ENCODE assay signal across 26 cellular contexts in the genomic region with DNA sequence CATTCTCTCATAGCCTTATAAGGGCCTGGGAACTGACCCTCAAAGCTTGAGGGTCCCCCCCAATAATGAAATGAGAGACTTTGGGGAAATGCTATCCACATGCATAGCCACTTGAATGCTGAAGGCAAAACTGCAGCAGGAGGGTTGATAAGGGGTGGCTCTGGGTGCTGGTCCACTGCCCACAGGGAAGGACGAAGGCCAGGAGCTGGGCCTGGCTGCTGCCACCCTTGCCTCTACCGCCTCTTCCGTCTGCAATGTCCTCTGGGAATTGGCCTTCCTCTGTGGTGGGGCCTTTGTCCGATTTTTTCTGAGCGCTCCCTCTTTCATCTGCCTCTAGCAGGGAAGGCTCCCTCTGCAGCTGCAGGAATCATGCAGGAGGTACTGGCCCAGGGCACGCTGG. TPM values are rescaled to one million over a fixed set of nuclear protein-coding genes. Genes with fewer than 3 reads are reported as not detected.
DNase-seq lines count a peak whose midpoint lies in the region; ATAC-seq and TF ChIP-seq lines count a peak whose summit lies in the region.
"Had no signal": no experiment of that assay in that cellular context is flagged by ENCODE, and none has a peak within 500 bp of the region (broad histone marks: within the 10 kb centered on the region; RNA-seq: fewer than 3 reads in every experiment).

No MANE protein-coding gene starts in this region.

- H2BK5ac ChIP-seq in neuronal stem cell (ENCODE audit: low read length): no peak overlapping the region

- H3K4me2 ChIP-seq in BLaER1 (peak overlapping the region; percentile 70), neuronal stem cell (ENCODE audit: insufficient read depth, low read length, poor library complexity, severe bottlenecking) (no peak overlapping the region)
- peak overlapping the region in 9 of 11 experiments; percentile 41 to 70 (median 64); a peak in 17 of 22 replicates for H3K4me2 ChIP-seq in BLaER1 treated with 17β-estradiol and CSF1 and Interleukin-3, amounts not matched to agents 10 nM and 100 nM

- no peak overlapping the region for H4K91ac ChIP-seq in neuronal stem cell (ENCODE audit: low read depth, low read length, poor library complexity)

- TF ChIP-seq CTCF in heart right ventricle (IDR thresholded peaks at IDR 0.05): no peak

- no peak overlapping the region for H2BK15ac ChIP-seq in neuronal stem cell (ENCODE audit: low read length)

- no peak overlapping the region for H2BK12ac ChIP-seq in neuronal stem cell (ENCODE audit: low read length)

- intact Hi-C loops in heart right ventricle (cut with DNase I) (no loop called here), Right ventricle myocardium inferior (cut with DNase I) (no loop called here)

- WGBS in heart right ventricle, 2 donors: 65 to 70% methylated on average over 6 of the region's 6 CpGs
- WGBS in neuronal stem cell (ENCODE audit: extremely low coverage in 2 of 2, insufficient read length in 2 of 2, insufficient replicate concordance in 1 of 2), 2 donors: no CpG with 5 or more reads among the region's 6 CpGs

- H3K4me1 ChIP-seq in heart right ventricle: no peaks in the 10 kb centered on the region
- H3K4me1 ChIP-seq in BLaER1: peaks cover 21% of the 10 kb centered on the region
- H3K4me1 ChIP-seq in BLaER1 treated with 17β-estradiol and CSF1 and Interleukin-3, amounts not matched to agents 10 nM and 100 nM: peaks cover 0 to 23% (median 19%) of the 10 kb centered on the region in 10 experiments; a peak in 16 of 20 replicates
- H3K4me1 ChIP-seq in neuronal stem cell (ENCODE audit: control insufficient read depth in 2 of 2, insufficient read depth in 1 of 2, low read depth in 1 of 2, low read length in 2 of 2): peaks cover 0 to 2% of the 10 kb centered on the region in 2 donors
- H3K4me1 ChIP-seq: BE2C had no signal

- H2AK5ac ChIP-seq in neuronal stem cell (ENCODE audit: low read depth, low read length): no peak overlapping the region

- H3K36me3 ChIP-seq in heart right ventricle (no peaks in the 10 kb centered on the region), BLaER1 (no peaks in the 10 kb centered on the region), neuronal stem cell (replicated peaks in 1 of 2; ENCODE audit: control insufficient read depth in 2 of 2, insufficient read depth in 2 of 2, low read length in 2 of 2) (no peaks in the 10 kb centered on the region)
- H3K36me3 ChIP-seq in BLaER1 treated with 17β-estradiol and CSF1 and Interleukin-3, amounts not matched to agents 10 nM and 100 nM: no peaks in the 10 kb centered on the region
- H3K36me3 ChIP-seq: BE2C had no signal

- peak overlapping the region; percentile 22 for H3K23ac ChIP-seq in neuronal stem cell (ENCODE audit: low read depth, low read length, poor library complexity)

- H3K27ac ChIP-seq in heart right ventricle: no peak overlapping the region
- H3K27ac ChIP-seq in BLaER1: peak overlapping the region; percentile 41; the same call in 1 of the 2 replicates
- H3K27ac ChIP-seq in BLaER1 treated with 17β-estradiol and CSF1 and Interleukin-3, amounts not matched to agents 10 nM and 100 nM: no peak overlapping the region
- H3K27ac ChIP-seq in neuronal stem cell (replicated peaks; ENCODE audit: low read length): no peak overlapping the region

- H4K20me1 ChIP-seq in BLaER1: no peaks in the 10 kb centered on the region
- H4K20me1 ChIP-seq in BLaER1 treated with 17β-estradiol and CSF1 and Interleukin-3, amounts not matched to agents 10 nM and 100 nM: 0 out of 22 replicates have a peak, but pooled peaks cover 0 to 5% (median 0%) of the 10 kb centered on the region in 11 experiments

- DNase-seq in heart right ventricle (no peak), Right ventricle myocardium inferior (ENCODE audit: missing footprints) (no peak), neuronal stem cell (ENCODE audit: low spot score) (no peak)
- DNase-seq: 8988T; ACHN; BE2C; C1 segment of cervical spinal cord; CD4-positive, alpha-beta memory T cell; CD4-positive, CD25-positive, alpha-beta regulatory T cell; CD8-positive, alpha-beta memory T cell; COR-L47; DMS 273 treated with DMSO at 0.1 percent for 48 hours; DMS153; DMS53; DMS79; DND-41; EL; GDM1 had no signal

- no peaks in the 10 kb centered on the region for H3K27me3 ChIP-seq in heart right ventricle
- H3K27me3 ChIP-seq in BLaER1: no peaks in the 10 kb centered on the region
- no peaks in the 10 kb centered on the region for H3K27me3 ChIP-seq in BLaER1 treated with 17β-estradiol and CSF1 and Interleukin-3, amounts not matched to agents 10 nM and 100 nM
- no peaks in the 10 kb centered on the region for H3K27me3 ChIP-seq in neuronal stem cell (ENCODE audit: control insufficient read depth in 3 of 3, insufficient read depth in 3 of 3, low read depth in 1 of 3, low read length in 3 of 3)

- H3K4me3 ChIP-seq in heart right ventricle (no peak overlapping the region), BLaER1 (no peak overlapping the region), neuronal stem cell (ENCODE audit: low read length in 2 of 2) (no peak overlapping the region)
- H3K4me3 ChIP-seq in BLaER1 treated with 17β-estradiol and CSF1 and Interleukin-3, amounts not matched to agents 10 nM and 100 nM: no peak overlapping the region
- H3K4me3 ChIP-seq: GM12878 had no signal

- H3K9me3 ChIP-seq in heart right ventricle (peaks cover 0 to 16% (median 0%) of the 10 kb centered on the region in 11 donors), BLaER1 (peaks cover 13% of the 10 kb centered on the region), neuronal stem cell (replicated peaks in 1 of 2; ENCODE audit: control insufficient read depth in 2 of 2, insufficient read depth in 1 of 2, low read depth in 1 of 2, low read length in 2 of 2) (peaks cover 0 to 4% of the 10 kb centered on the region in 2 donors)
- peaks cover under 1 to 25% (median 12%) of the 10 kb centered on the region in 11 experiments; a peak in 15 of 22 replicates for H3K9me3 ChIP-seq in BLaER1 treated with 17β-estradiol and CSF1 and Interleukin-3, amounts not matched to agents 10 nM and 100 nM (replicated peaks in 1 of 11)
- H3K9me3 ChIP-seq: BE2C had no signal

- H3K79me1 ChIP-seq in neuronal stem cell (ENCODE audit: low read depth, low read length): no peaks in the 10 kb centered on the region

- ATAC-seq in heart right ventricle: peak in 5 of 8 donors; percentile 28 to 67 (median 46)
- no peak for ATAC-seq in Right ventricle myocardium inferior
- ATAC-seq in HG02759 (IDR thresholded peaks at IDR 0.05; ENCODE audit: unreplicated experiment): no peak
- ATAC-seq in GM18511 (IDR thresholded peaks at IDR 0.05; ENCODE audit: unreplicated experiment): no peak
- ATAC-seq: GM12878 had no signal

- H3K18ac ChIP-seq in neuronal stem cell (ENCODE audit: low read length): no peak overlapping the region

- no peak overlapping the region for H2BK120ac ChIP-seq in neuronal stem cell (ENCODE audit: low read depth, low read length)

- peak overlapping the region; percentile 38; the same call in 1 of the 2 replicates for H3K9ac ChIP-seq in BLaER1
- H3K9ac ChIP-seq in BLaER1 treated with 17β-estradiol and CSF1 and Interleukin-3, amounts not matched to agents 10 nM and 100 nM: no peak overlapping the region
- peak overlapping the region; percentile 7 for H3K9ac ChIP-seq in neuronal stem cell (ENCODE audit: low read depth, low read length, poor library complexity)

- H4K8ac ChIP-seq in neuronal stem cell (ENCODE audit: low read depth, low read length): no peak overlapping the region

- H2AFZ ChIP-seq in neuronal stem cell (ENCODE audit: low read length): no peak overlapping the region

- H3K4ac ChIP-seq in neuronal stem cell (ENCODE audit: low read length): no peak overlapping the region

- no peak overlapping the region for H3K14ac ChIP-seq in neuronal stem cell (ENCODE audit: low read length)

RNA-seq across cellular contexts. Expression of a gene that starts 41.0 kb away (rescaled TPM):
- total RNA-seq in heart right ventricle (under 1 TPM in 4 of 10 donors, not detected in 6; 0.17 to 0.32 (median 0.20) TPM), Right ventricle myocardium inferior (not detected)
- polyA plus RNA-seq in heart right ventricle: under 1 TPM; 0.04 to 0.15 TPM
- 0.81 TPM for polyA plus RNA-seq in neuronal stem cell (2013, experiment 1 of 2)
- 0.75 TPM for polyA plus RNA-seq in neuronal stem cell (2013, experiment 2 of 2)
- total RNA-seq: CD4-positive, alpha-beta memory T cell; CD4-positive, CD25-positive, alpha-beta regulatory T cell; CD8-positive, alpha-beta memory T cell; Daoy; GM12878 had no signal
- polyA plus RNA-seq: AG04450; CD14-positive monocyte; CD4-positive, alpha-beta memory T cell; CD4-positive, CD25-positive, alpha-beta regulatory T cell; CD8-positive, alpha-beta memory T cell had no signal

Comparison
In these comparisons a context has a peak if more than half of its experiments do, and no peak if none do; other contexts are left out.
1. ATAC-seq: peak in heart right ventricle (5 of 8); none in Right ventricle myocardium inferior (single experiment), HG02759 (single experiment) and GM18511 (single experiment).
2. H3K9ac ChIP-seq: peak in BLaER1 (single experiment) and neuronal stem cell (single experiment); none in BLaER1 treated with 17β-estradiol and CSF1 and Interleukin-3, amounts not matched to agents 10 nM and 100 nM (0 of 11).